Comparison of ENCODE assay signal across 11 cellular contexts in genomic region chr10:29895436-29895835, GRCh38.
DNase-seq lines count a peak whose midpoint lies in the region; FAIRE-seq and TF ChIP-seq lines count a peak whose summit lies in the region.
"Had no signal": no experiment of that assay in that cellular context is flagged by ENCODE, and none has a peak within 500 bp of the region (broad histone marks: within the 10 kb centered on the region; RNA-seq: fewer than 3 reads in every experiment).

No MANE protein-coding gene starts in this region.

- peak overlapping the region; percentile 57 to 80 for H3K27ac ChIP-seq in breast epithelium
- no peak overlapping the region for H3K27ac ChIP-seq in hepatocyte
- peak overlapping the region in 3 of 4 donors; percentile 23 to 43 (median 43) for H3K27ac ChIP-seq in sigmoid colon
- H3K27ac ChIP-seq in prostate gland, result no peak overlapping the region

- intact Hi-C loops in breast epithelium (cut with DNase I; ENCODE audit: low total_unique reads), result no loop called here
- intact Hi-C loops in sigmoid colon (cut with DNase I), result no loop called here
- intact Hi-C loops in prostate gland (cut with DNase I), result no loop called here

- H2AFZ ChIP-seq in hepatocyte, result no peak overlapping the region

- H3K9me3 ChIP-seq in breast epithelium, result no peaks in the 10 kb centered on the region
- H3K9me3 ChIP-seq in hepatocyte (ENCODE audit: low read depth), result no peaks in the 10 kb centered on the region
- H3K9me3 ChIP-seq in sigmoid colon, result no peaks in the 10 kb centered on the region
- H3K9me3 ChIP-seq in prostate gland, result no peaks in the 10 kb centered on the region

- DNase-seq in GM03348 (ENCODE audit: low spot score) (peak; percentile 87), breast epithelium (ENCODE audit: low spot score in 2 of 2) (peak in 1 of 2 donors; percentile 46), hepatocyte (ENCODE audit: low spot score) (peak; percentile 37), sigmoid colon (peak; percentile 79), RCC 7860 (ENCODE audit: low spot score) (no peak), prostate gland (ENCODE audit: low spot score) (no peak)
- DNase-seq in activated naive CD4-positive, alpha-beta T cell treated with Interleukin-2 at 50 U/mL for 16 hours, result no peak
- DNase-seq in activated CD4-positive, CD25-positive, alpha-beta regulatory T cell (lab: John Stamatoyannopoulos, UW), result no peak
- DNase-seq: DMS79 treated with DMSO at 0.1 percent for 48 hours; effector memory CD4-positive, alpha-beta T cell; stimulated activated CD4-positive, alpha-beta T cell treated with anti-CD3 and anti-CD28 coated beads, Interleukin-12 subunit alpha, Interleukin-12 subunit beta, amount 100 ng/mL, for 4 hours had no signal

- no peak for TF ChIP-seq CTCF in breast epithelium (IDR thresholded peaks at IDR 0.05)
- TF ChIP-seq CTCF in hepatocyte (IDR thresholded peaks at IDR 0.05; ENCODE audit: poor library complexity), result no peak
- TF ChIP-seq CTCF in sigmoid colon (IDR thresholded peaks at IDR 0.05), result no peak
- TF ChIP-seq CTCF in prostate gland (IDR thresholded peaks at IDR 0.05), result no peak

- H3K4me1 ChIP-seq in breast epithelium (peaks cover 0 to 4% of the 10 kb centered on the region in 2 donors), hepatocyte (ENCODE audit: insufficient read depth) (no peaks in the 10 kb centered on the region), sigmoid colon (no peaks in the 10 kb centered on the region), prostate gland (replicated peaks) (no peaks in the 10 kb centered on the region)

- no peaks in the 10 kb centered on the region for H3K9me2 ChIP-seq in hepatocyte (replicated peaks; ENCODE audit: insufficient read depth)

- no peak for FAIRE-seq in RCC 7860 (lab: Jason Lieb, UNC)

- WGBS in hepatocyte (ENCODE audit: low lambda C conversion rate, missing lambda C conversion rate), result 33% methylated on average over 6 of the region's 6 CpGs
- WGBS in sigmoid colon, 2 donors, result 69 to 81% methylated on average over 6 of the region's 6 CpGs
- WGBS in prostate gland, result 19% methylated on average over 6 of the region's 6 CpGs

- H3K4me3 ChIP-seq in breast epithelium, result peak overlapping the region in 1 of 3 donors; percentile 7
- H3K4me3 ChIP-seq in hepatocyte, result no peak overlapping the region
- no peak overlapping the region for H3K4me3 ChIP-seq in sigmoid colon
- no peak overlapping the region for H3K4me3 ChIP-seq in prostate gland

- no peaks in the 10 kb centered on the region for H3K79me2 ChIP-seq in hepatocyte

- H4K20me1 ChIP-seq in hepatocyte (ENCODE audit: insufficient read depth, poor library complexity, severe bottlenecking), result no peaks in the 10 kb centered on the region

- peak overlapping the region; percentile 20 for H3K4me2 ChIP-seq in hepatocyte

- H3K36me3 ChIP-seq in breast epithelium (no peaks in the 10 kb centered on the region), hepatocyte (replicated peaks; ENCODE audit: insufficient read depth, low read depth) (no peaks in the 10 kb centered on the region), sigmoid colon (no peaks in the 10 kb centered on the region), prostate gland (no peaks in the 10 kb centered on the region)

- TF ChIP-seq POLR2A in breast epithelium (IDR thresholded peaks at IDR 0.05) (no peak), sigmoid colon (IDR thresholded peaks at IDR 0.05) (no peak), prostate gland (IDR thresholded peaks at IDR 0.05) (no peak)

- no peak for TF ChIP-seq EP300 in sigmoid colon (IDR thresholded peaks at IDR 0.05)

- H3K27me3 ChIP-seq in breast epithelium (no peaks in the 10 kb centered on the region), hepatocyte (no peaks in the 10 kb centered on the region), sigmoid colon (no peaks in the 10 kb centered on the region), prostate gland (replicated peaks; ENCODE audit: insufficient read depth) (no peaks in the 10 kb centered on the region)

Comparison
In these comparisons a context has a peak if more than half of its experiments do, and no peak if none do; other contexts are left out.
1. DNase-seq: peak in GM03348 (single experiment), hepatocyte (single experiment) and sigmoid colon (single experiment); none in activated naive CD4-positive, alpha-beta T cell treated with Interleukin-2 at 50 U/mL for 16 hours (single experiment), activated CD4-positive, CD25-positive, alpha-beta regulatory T cell (0 of 4), RCC 7860 (single experiment) and prostate gland (single experiment).
2. H3K27ac ChIP-seq: peak in breast epithelium (2 of 2) and sigmoid colon (3 of 4); none in hepatocyte (single experiment) and prostate gland (0 of 2).